13 cellular contexts compared by ENCODE assay signal in genomic region chr15:73575636-73576247, GRCh38. TPM values are rescaled to one million over a fixed set of nuclear protein-coding genes. Genes with fewer than 3 reads are reported as not detected.
A peak's percentile ranks its signal among the peaks of the same experiment; 100 is the strongest.
DNase-seq lines count a peak whose midpoint lies in the region; ATAC-seq and TF ChIP-seq lines count a peak whose summit lies in the region.
"Had no signal": no experiment of that assay in that cellular context is flagged by ENCODE, and none has a peak within 500 bp of the region (broad histone marks: within the 10 kb centered on the region; RNA-seq: fewer than 3 reads in every experiment).

No MANE protein-coding gene starts in this region.

- DNase-seq in HPDE6-E6E7 (ENCODE audit: extremely low spot score) = peak; percentile 77
- no peak for DNase-seq in T-helper 2 cell treated with Interferon-gamma antibody and Interleukin-4, amounts not matched to agents 5 μg/mL and 100 μg/mL, for 36 hours (ENCODE audit: low spot score)
- no peak for DNase-seq in esophagus muscularis mucosa (ENCODE audit: extremely low spot score)
- DNase-seq in psoas muscle = no peak
- DNase-seq in medulla oblongata (ENCODE audit: extremely low spot score) = no peak
- DNase-seq: immature natural killer cell; naive thymus-derived CD8-positive, alpha-beta T cell; NCI-H146; NK-92 treated with Interleukin-12 subunit alpha and Interleukin-12 subunit beta, amount 100 ng/mL, for 24 hours; SW 1271 had no signal

- peaks cover 10 to 87% (median 51%) of the 10 kb centered on the region in 4 donors for H3K36me3 ChIP-seq in esophagus muscularis mucosa
- H3K36me3 ChIP-seq in psoas muscle (ENCODE audit: insufficient read depth in 1 of 2, low read depth in 1 of 2) = peaks cover 5 to 53% of the 10 kb centered on the region in 2 donors

- intact Hi-C loops in esophagus muscularis mucosa (cut with DNase I) (no loop called here), psoas muscle (cut with DNase I) (no loop called here)

- H3K27me3 Mint-ChIP-seq in T-helper 2 cell treated with Interferon-gamma antibody and Interleukin-4, amounts not matched to agents 5 μg/mL and 100 μg/mL, for 36 hours (ENCODE audit: low read depth) = no peaks in the 10 kb centered on the region
- H3K27me3 Mint-ChIP-seq: brain; naive thymus-derived CD8-positive, alpha-beta T cell had no signal

- H3K4me3 ChIP-seq in esophagus muscularis mucosa (no peak overlapping the region), psoas muscle (no peak overlapping the region)

- H3K4me1 Mint-ChIP-seq in T-helper 2 cell treated with Interferon-gamma antibody and Interleukin-4, amounts not matched to agents 5 μg/mL and 100 μg/mL, for 36 hours (ENCODE audit: low read depth) = peaks cover 9% of the 10 kb centered on the region
- H3K4me1 Mint-ChIP-seq: brain, immature natural killer cell had no signal

- TF ChIP-seq EP300 in esophagus muscularis mucosa (IDR thresholded peaks at IDR 0.05) = no peak

- H3K9me3 Mint-ChIP-seq in T-helper 2 cell treated with Interferon-gamma antibody and Interleukin-4, amounts not matched to agents 5 μg/mL and 100 μg/mL, for 36 hours = no peaks in the 10 kb centered on the region
- H3K9me3 Mint-ChIP-seq: brain; immature natural killer cell; naive thymus-derived CD8-positive, alpha-beta T cell had no signal

- peaks cover 20 to 47% (median 39%) of the 10 kb centered on the region in 4 donors for H3K4me1 ChIP-seq in esophagus muscularis mucosa
- H3K4me1 ChIP-seq in psoas muscle = no peaks in the 10 kb centered on the region

- H3K27ac Mint-ChIP-seq in T-helper 2 cell treated with Interferon-gamma antibody and Interleukin-4, amounts not matched to agents 5 μg/mL and 100 μg/mL, for 36 hours = peak overlapping the region; percentile 5
- H3K27ac Mint-ChIP-seq: brain; naive thymus-derived CD8-positive, alpha-beta T cell had no signal

- WGBS in esophagus muscularis mucosa = 86% methylated on average over 2 of the region's 3 CpGs
- 61 to 88% (median 82%) methylated on average over 3 of the region's 3 CpGs for WGBS in psoas muscle, 3 donors

- no peak overlapping the region for H3K4me3 Mint-ChIP-seq in T-helper 2 cell treated with Interferon-gamma antibody and Interleukin-4, amounts not matched to agents 5 μg/mL and 100 μg/mL, for 36 hours
- H3K4me3 Mint-ChIP-seq: brain; immature natural killer cell; naive thymus-derived CD8-positive, alpha-beta T cell had no signal

- peak; percentile 36 to 86 (median 70) for ATAC-seq in psoas muscle
- no peak for ATAC-seq in GM18873 (IDR thresholded peaks at IDR 0.05; ENCODE audit: low FRiP score, unreplicated experiment)
- ATAC-seq in HG03095 (IDR thresholded peaks at IDR 0.05; ENCODE audit: unreplicated experiment) = no peak
- ATAC-seq: naive thymus-derived CD8-positive, alpha-beta T cell had no signal

- H3K27ac ChIP-seq in esophagus muscularis mucosa (replicated peaks in 1 of 4) = peak overlapping the region; percentile 58 to 72 (median 62)
- no peak overlapping the region for H3K27ac ChIP-seq in psoas muscle

- TF ChIP-seq CTCF in esophagus muscularis mucosa (IDR thresholded peaks at IDR 0.05) (no peak), psoas muscle (IDR thresholded peaks at IDR 0.05) (no peak)

- H3K27me3 ChIP-seq in esophagus muscularis mucosa (no peaks in the 10 kb centered on the region), psoas muscle (ENCODE audit: insufficient read depth in 3 of 3, low read length in 2 of 3) (no peaks in the 10 kb centered on the region)

- TF ChIP-seq POLR2A in esophagus muscularis mucosa (IDR thresholded peaks at IDR 0.05; ENCODE audit: low read depth) = no peak

- H3K9me3 ChIP-seq in esophagus muscularis mucosa = no peaks in the 10 kb centered on the region
- no peaks in the 10 kb centered on the region for H3K9me3 ChIP-seq in psoas muscle

- peaks cover 15% of the 10 kb centered on the region for H3K36me3 Mint-ChIP-seq in T-helper 2 cell treated with Interferon-gamma antibody and Interleukin-4, amounts not matched to agents 5 μg/mL and 100 μg/mL, for 36 hours (ENCODE audit: low read depth)

RNA-seq across cellular contexts. Expression of gene NPTN, which starts 57.4 kb away (rescaled TPM):
- total RNA-seq in esophagus muscularis mucosa = 100 to 1,000 TPM; 218 to 281 (median 246) TPM
- 10 to 100 TPM; 28.8 to 40.8 (median 32.6) TPM for total RNA-seq in psoas muscle
- polyA plus RNA-seq in psoas muscle = 10 to 100 TPM; 26.3 to 41.1 (median 32.1) TPM

Comparison
In these comparisons a context has a peak if more than half of its experiments do, and no peak if none do; other contexts are left out.
1. ATAC-seq: peak in psoas muscle (4 of 4); none in GM18873 (single experiment) and HG03095 (single experiment).
2. RNA of gene NPTN, which starts 57.4 kb away (total RNA-seq): 218 to 281 TPM in esophagus muscularis mucosa; 28.8 to 40.8 TPM in psoas muscle; every median in the first group is over 4 times any median in the second.